ENCODE assay signal across 10 cellular contexts in the genomic region with DNA sequence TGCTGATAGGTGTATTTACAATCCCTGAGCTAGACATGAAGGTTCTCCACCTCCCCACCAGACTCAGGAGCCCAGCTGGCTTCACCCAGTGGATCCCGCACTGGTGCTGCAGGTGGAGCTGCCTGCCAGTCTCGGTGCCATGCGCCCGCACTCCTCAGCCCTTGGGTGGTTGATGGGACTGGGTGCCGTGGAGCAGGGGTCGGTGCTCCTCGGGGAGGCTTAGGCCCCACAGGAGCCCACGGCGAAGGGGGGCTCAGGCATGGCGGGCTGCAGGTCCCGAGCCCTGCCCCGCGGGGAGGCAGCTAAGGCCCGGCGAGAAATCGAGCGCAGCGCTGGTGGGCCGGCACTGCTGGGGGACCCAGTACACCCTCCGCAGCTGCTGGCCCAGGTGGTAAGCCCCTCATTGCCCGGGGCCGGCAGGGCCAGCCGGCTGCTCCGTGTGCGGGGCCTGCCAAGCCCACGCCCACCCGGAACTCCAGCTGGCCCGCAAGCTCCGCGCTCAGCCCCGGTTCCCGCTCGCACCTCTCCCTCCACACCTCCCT. TPM values are rescaled to one million over a fixed set of nuclear protein-coding genes. Genes with fewer than 3 reads are reported as not detected.
DNase-seq lines count a peak whose midpoint lies in the region; ATAC-seq, FAIRE-seq and TF ChIP-seq lines count a peak whose summit lies in the region.
"Not testable (repeated sequence)": the region's sequence is repeated elsewhere in the genome, so short reads cannot be mapped to it uniquely, and the experiment has no call there.
"Had no signal": no experiment of that assay in that cellular context is flagged by ENCODE, and none has a peak within 500 bp of the region (broad histone marks: within the 10 kb centered on the region; RNA-seq: fewer than 3 reads in every experiment).

No MANE protein-coding gene starts in this region.

- H3K4me1 ChIP-seq in DND-41 (ENCODE audit: insufficient read depth, low read length) = not testable (repeated sequence)
- H3K4me1 ChIP-seq in HepG2 (ENCODE audit: insufficient read depth, low read length) (peaks cover 62% of the 10 kb centered on the region), psoas muscle (peaks cover 17% of the 10 kb centered on the region), skeletal muscle tissue (ENCODE audit: control insufficient read depth in 3 of 3, insufficient read depth in 3 of 3, low read length in 3 of 3) (peaks cover 11 to 17% (median 15%) of the 10 kb centered on the region in 3 donors), transverse colon (peaks cover 0 to 40% (median 26%) of the 10 kb centered on the region in 4 donors)

- H3K36me3 Mint-ChIP-seq in activated CD8-positive, alpha-beta memory T cell treated with anti-CD3 and anti-CD28 coated beads, Interleukin-2, amount 10 ng/mL, durations not matched to agents 7 days and 5 days = not testable (repeated sequence)

- H3K4me3 ChIP-seq in DND-41 (ENCODE audit: low read depth in 1 of 2, low read length in 2 of 2); HepG2 (replicated peaks in 1 of 3; ENCODE audit: insufficient read depth in 1 of 3, low read depth in 2 of 3, low read length in 3 of 3); skeletal muscle tissue (ENCODE audit: low read length in 3 of 3); transverse colon: not testable (repeated sequence)
- H3K4me3 ChIP-seq in psoas muscle = peak overlapping the region; percentile 50

- WGBS in HepG2 (ENCODE audit: low lambda C conversion rate) = 93% methylated on average over 3 of the region's 33 CpGs
- 78 to 89% (median 86%) methylated on average over 26 to 33 of the region's 33 CpGs for WGBS in psoas muscle, 3 donors
- 90% methylated on average over 33 of the region's 33 CpGs; no CpG with 5 or more reads in 1 of the 2 donors for WGBS in transverse colon (ENCODE audit: low coverage in 1 of 2), 2 donors

- in situ Hi-C loops in HepG2 (cut with HindIII; ENCODE audit: extremely low pct_ligation_motif_present, low pct_unique_long_range_greater_than_20kb) = loop anchor here (5.0 kb wide), 1 partner anchor 32 kb away; no protein-coding TSS in a partner anchor
- in situ Hi-C loops in transverse colon (cut with MboI; ENCODE audit: low pct_ligation_motif_present in 1 of 4, low pct_unique_long_range_greater_than_20kb in 1 of 4, low sequenced_read_pairs in 3 of 4) = loop anchor here in 1 of 4 donors (10.0 kb wide), 1 partner anchor 45 kb away; a partner anchor contains a TSS

- H2AFZ ChIP-seq in DND-41 (ENCODE audit: low read depth, low read length); HepG2 (ENCODE audit: low read length): not testable (repeated sequence)

- intact Hi-C loops in HepG2 (cut with micrococcal nuclease; ENCODE audit: unreplicated experiment); transverse colon (cut with DNase I; ENCODE audit: low total_unique reads): not testable (repeated sequence)
- intact Hi-C loops in psoas muscle (cut with DNase I) = loop anchor here (5.0 to 10.0 kb wide), 2 partner anchors 37 to 105 kb away; a partner anchor contains a TSS

- not testable (repeated sequence) for H3K27me3 ChIP-seq in DND-41 (ENCODE audit: insufficient read depth, low read length, poor library complexity); HepG2 (ENCODE audit: control insufficient read depth in 1 of 2, insufficient read depth in 2 of 2, low read length in 2 of 2); psoas muscle (ENCODE audit: insufficient read depth in 3 of 3, low read length in 2 of 3); skeletal muscle tissue (ENCODE audit: control insufficient read depth in 3 of 3, insufficient read depth in 3 of 3, low read length in 3 of 3); transverse colon

- H3K79me2 ChIP-seq in DND-41 (ENCODE audit: insufficient read depth, low read length) = not testable (repeated sequence)
- H3K79me2 ChIP-seq in HepG2 (ENCODE audit: insufficient read depth, low read length) = peaks cover 20% of the 10 kb centered on the region

- not testable (repeated sequence) for TF ChIP-seq POLR2A in HepG2 (IDR thresholded peaks at IDR 0.05; ENCODE audit: insufficient read depth in 1 of 2, low read depth in 2 of 2, low read length in 2 of 2); transverse colon (IDR thresholded peaks at IDR 0.05)

- FAIRE-seq in HepG2 (lab: Jason Lieb, UNC) = not testable (repeated sequence)

- TF ChIP-seq CTCF in 22Rv1 (IDR thresholded peaks at IDR 0.05) (peak; percentile 13; the same call in 1 of the 2 replicates), DND-41 (IDR thresholded peaks at IDR 0.05; ENCODE audit: borderline replicate concordance, extremely low read depth, low read length, poor library complexity, severe bottlenecking) (peak; percentile 6)
- TF ChIP-seq CTCF in VCaP (conservative IDR thresholded peaks at IDR 0.05); HepG2 (CRISPR knock-in tag; IDR thresholded peaks at IDR 0.05); psoas muscle (IDR thresholded peaks at IDR 0.05); transverse colon (IDR thresholded peaks at IDR 0.05): not testable (repeated sequence)

- TF ChIP-seq EP300 in HepG2 (IDR thresholded peaks at IDR 0.05; ENCODE audit: low read depth in 2 of 2, low read length in 2 of 2); HepG2 (CRISPR knock-in tag; IDR thresholded peaks at IDR 0.05; ENCODE audit: borderline replicate concordance); transverse colon (IDR thresholded peaks at IDR 0.05; ENCODE audit: low read depth): not testable (repeated sequence)

- POLR2A ChIA-PET in HepG2 (lab: Yijun Ruan, JAX) = interaction anchor here (0.9 to 2.3 kb wide), 2 partner anchors 11 to 26 kb away, joined by 3 to 15 read pairs; a partner anchor contains a TSS

- peaks cover 31% of the 10 kb centered on the region for H3K4me1 Mint-ChIP-seq in activated CD8-positive, alpha-beta memory T cell treated with anti-CD3 and anti-CD28 coated beads, Interleukin-2, amount 10 ng/mL, durations not matched to agents 7 days and 5 days

- not testable (repeated sequence) for BruUV-seq in HepG2 (replicated peaks; lab: Mats Ljungman, UMichigan)

- not testable (repeated sequence) for H3K4me2 ChIP-seq in DND-41 (ENCODE audit: insufficient read depth, low read length); HepG2 (ENCODE audit: low read depth, low read length)

- H3K27ac ChIP-seq in 22Rv1 (peak overlapping the region; percentile 97), VCaP (peak overlapping the region; percentile 83), psoas muscle (peak overlapping the region; percentile 78), transverse colon (peak overlapping the region in 3 of 4 donors; percentile 51 to 74 (median 66))
- H3K27ac ChIP-seq in DND-41 (ENCODE audit: low read length); HepG2 (ENCODE audit: extremely low read length, insufficient read depth, low read length); skeletal muscle tissue (ENCODE audit: low read depth, low read length): not testable (repeated sequence)

- not testable (repeated sequence) for DNase-seq in DND-41; activated CD8-positive, alpha-beta memory T cell treated with anti-CD3 and anti-CD28 coated beads, Interleukin-2, amount 10 ng/mL, durations not matched to agents 7 days and 5 days; HepG2 (ENCODE audit: low spot score); psoas muscle; transverse colon

- H3K27ac Mint-ChIP-seq in activated CD8-positive, alpha-beta memory T cell treated with anti-CD3 and anti-CD28 coated beads, Interleukin-2, amount 10 ng/mL, durations not matched to agents 7 days and 5 days = peak overlapping the region; percentile 36

- CTCF ChIA-PET in activated CD8-positive, alpha-beta memory T cell treated with anti-CD3 and anti-CD28 coated beads, Interleukin-2, amount 10 ng/mL, durations not matched to agents 7 days and 5 days (lab: Charles Lee) = interaction anchor here (0.8 to 7.2 kb wide), 4 partner anchors 21 to 262 kb away, joined by 3 to 58 read pairs (median 6); a partner anchor contains a TSS
- CTCF ChIA-PET in HepG2 (lab: Yijun Ruan, JAX; ENCODE audit: low intra/inter-chr PET ratio, low total read pairs) = not testable (repeated sequence)

- H3K36me3 ChIP-seq in DND-41 (ENCODE audit: insufficient read depth, low read length); transverse colon: not testable (repeated sequence)
- H3K36me3 ChIP-seq in HepG2 (replicated peaks in 1 of 2; ENCODE audit: control insufficient read depth in 1 of 2, insufficient read depth in 2 of 2, low read length in 2 of 2) (peaks cover 11 to 21% of the 10 kb centered on the region in 2 experiments; a peak in 4 of 5 replicates), psoas muscle (ENCODE audit: insufficient read depth in 1 of 2, low read depth in 1 of 2) (peaks cover 0 to 32% of the 10 kb centered on the region in 2 donors), skeletal muscle tissue (ENCODE audit: control insufficient read depth in 3 of 3, insufficient read depth in 3 of 3, low read length in 3 of 3) (peaks cover 20 to 24% (median 23%) of the 10 kb centered on the region in 3 donors)

- H3K27me3 Mint-ChIP-seq in activated CD8-positive, alpha-beta memory T cell treated with anti-CD3 and anti-CD28 coated beads, Interleukin-2, amount 10 ng/mL, durations not matched to agents 7 days and 5 days = not testable (repeated sequence)

- not testable (repeated sequence) for ATAC-seq in DND-41 (ENCODE audit: insufficient read depth, low read depth); activated CD8-positive, alpha-beta memory T cell treated with anti-CD3 and anti-CD28 coated beads, Interleukin-2, amount 10 ng/mL, durations not matched to agents 7 days and 5 days; HepG2; psoas muscle

- H3K9me3 Mint-ChIP-seq in activated CD8-positive, alpha-beta memory T cell treated with anti-CD3 and anti-CD28 coated beads, Interleukin-2, amount 10 ng/mL, durations not matched to agents 7 days and 5 days (ENCODE audit: low read depth) = not testable (repeated sequence)

- H3K4me3 Mint-ChIP-seq in activated CD8-positive, alpha-beta memory T cell treated with anti-CD3 and anti-CD28 coated beads, Interleukin-2, amount 10 ng/mL, durations not matched to agents 7 days and 5 days = not testable (repeated sequence)

- H3K9me3 ChIP-seq in DND-41 (ENCODE audit: insufficient read depth, low read length, severe bottlenecking); HepG2 (ENCODE audit: low read length); psoas muscle; skeletal muscle tissue (ENCODE audit: control insufficient read depth in 3 of 3, low read length in 3 of 3); transverse colon: not testable (repeated sequence)

- TF ChIP-seq RAD21 in HepG2 (CRISPR knock-in tag; IDR thresholded peaks at IDR 0.05) = not testable (repeated sequence)

- H4K20me1 ChIP-seq in DND-41 (ENCODE audit: insufficient read depth, low read length); HepG2 (ENCODE audit: insufficient read depth, low read length): not testable (repeated sequence)

- not testable (repeated sequence) for H3K9ac ChIP-seq in DND-41 (ENCODE audit: low read depth, low read length); HepG2 (ENCODE audit: insufficient read depth, low read depth, low read length)
- peak overlapping the region in 2 of 3 donors; percentile 58 to 64 for H3K9ac ChIP-seq in skeletal muscle tissue (ENCODE audit: low read depth in 1 of 3, low read length in 3 of 3)

RNA-seq across cellular contexts. Expression of a gene that starts 3.0 kb away (rescaled TPM):
- 10 to 100 TPM in 1 of 2 experiments, 1 to 10 TPM in 1; 2.5 to 14.6 TPM for total RNA-seq in activated CD8-positive, alpha-beta memory T cell treated with anti-CD3 and anti-CD28 coated beads, Interleukin-2, amount 10 ng/mL, durations not matched to agents 7 days and 5 days
- 23.9 and 24.6 TPM in 2 replicates for total RNA-seq in HepG2 (2016; rRNA removed; fragmentation: Illumina TruSeq; extraction: Trizol)
- total RNA-seq in HepG2 (2016; cell fraction: cytosol; rRNA removed; fragmentation: Illumina TruSeq; extraction: Trizol; ENCODE audit: low read depth) = 3.8 and 3.9 TPM in 2 replicates
- total RNA-seq in HepG2 (2016; cell fraction: insoluble cytoplasmic fraction; rRNA removed; fragmentation: Illumina TruSeq; extraction: Trizol) = 22.3 and 22.8 TPM in 2 replicates
- 7.8 and 8.4 TPM in 2 replicates for total RNA-seq in HepG2 (2016; cell fraction: membrane; rRNA removed; fragmentation: Illumina TruSeq; extraction: Trizol)
- total RNA-seq in HepG2 (2016; cell fraction: nucleus; rRNA removed; fragmentation: Illumina TruSeq; extraction: Trizol) = 20.4 and 20.9 TPM in 2 replicates
- polyA plus RNA-seq in HepG2 (2011; rRNA removed) = 25.9 and 28.9 TPM in 2 replicates
- polyA plus RNA-seq in HepG2 (2011; cell fraction: cytosol; rRNA removed) = 20.0 and 24.2 TPM in 2 replicates
- polyA plus RNA-seq in HepG2 (2011; cell fraction: nucleus; rRNA removed) = 30.0 and 31.3 TPM in 2 replicates
- 9.8 and 12.4 TPM in 2 replicates for polyA plus RNA-seq in HepG2 (2012)
- 2.0 and 2.2 TPM in 2 replicates for polyA plus RNA-seq in HepG2 (2016; cell fraction: cytosol; fragmentation: Illumina TruSeq; extraction: Trizol; ENCODE audit: low read depth)
- polyA plus RNA-seq in HepG2 (2016; cell fraction: insoluble cytoplasmic fraction; fragmentation: Illumina TruSeq; extraction: Trizol; ENCODE audit: low read depth) = 22.7 and 23.4 TPM in 2 replicates
- 3.8 and 4.7 TPM in 2 replicates for polyA plus RNA-seq in HepG2 (2016; cell fraction: membrane; fragmentation: Illumina TruSeq; extraction: Trizol; ENCODE audit: low read depth)
- 31.4 and 33.9 TPM in 2 replicates for polyA plus RNA-seq in HepG2 (2016; cell fraction: nucleus; fragmentation: Illumina TruSeq; extraction: Trizol; ENCODE audit: insufficient read depth, low read depth)
- 44.5 and 46.8 TPM in 2 replicates for polyA minus RNA-seq in HepG2 (2011; rRNA and poly(A)+ RNA removed; ENCODE audit: low replicate concordance)
- 12.1 and 15.9 TPM in 2 replicates for polyA minus RNA-seq in HepG2 (2011; cell fraction: cytosol; rRNA and poly(A)+ RNA removed)
- polyA minus RNA-seq in HepG2 (2011; cell fraction: nucleus; rRNA and poly(A)+ RNA removed) = 25.6 and 32.1 TPM in 2 replicates
- 10 to 100 TPM; 12.1 to 24.6 (median 15.6) TPM for total RNA-seq in psoas muscle
- polyA plus RNA-seq in psoas muscle = 10 to 100 TPM; 13.8 to 25.5 (median 15.5) TPM
- 7.8 TPM for total RNA-seq in skeletal muscle tissue
- total RNA-seq in transverse colon = 10 to 100 TPM; 30.1 to 45.3 (median 33.9) TPM
- polyA plus RNA-seq: CD4-positive, alpha-beta memory T cell had no signal

RNA-seq across cellular contexts. Expression of a gene that starts 20.8 kb away (rescaled TPM):
- 10 to 100 TPM; 15.8 to 44.9 TPM for total RNA-seq in activated CD8-positive, alpha-beta memory T cell treated with anti-CD3 and anti-CD28 coated beads, Interleukin-2, amount 10 ng/mL, durations not matched to agents 7 days and 5 days
- 0.58 and 0.76 TPM in 2 replicates for total RNA-seq in HepG2 (2016; rRNA removed; fragmentation: Illumina TruSeq; extraction: Trizol)
- 0.18 and 0.30 TPM in 2 replicates for total RNA-seq in HepG2 (2016; cell fraction: cytosol; rRNA removed; fragmentation: Illumina TruSeq; extraction: Trizol; ENCODE audit: low read depth)
- total RNA-seq in HepG2 (2016; cell fraction: insoluble cytoplasmic fraction; rRNA removed; fragmentation: Illumina TruSeq; extraction: Trizol) = 0.74 and 1.4 TPM in 2 replicates
- total RNA-seq in HepG2 (2016; cell fraction: membrane; rRNA removed; fragmentation: Illumina TruSeq; extraction: Trizol) = 1.1 and 1.6 TPM in 2 replicates
- total RNA-seq in HepG2 (2016; cell fraction: nucleus; rRNA removed; fragmentation: Illumina TruSeq; extraction: Trizol) = 1.3 and 1.9 TPM in 2 replicates
- 2.2 TPM in 2 replicates for polyA plus RNA-seq in HepG2 (2011; rRNA removed)
- polyA plus RNA-seq in HepG2 (2011; cell fraction: cytosol; rRNA removed) = 0.97 and 1.1 TPM in 2 replicates
- 9.8 and 10.5 TPM in 2 replicates for polyA plus RNA-seq in HepG2 (2011; cell fraction: nucleus; rRNA removed)
- 2.3 and 2.6 TPM in 2 replicates for polyA plus RNA-seq in HepG2 (2012)
- 0.14 and 0.19 TPM in 2 replicates for polyA plus RNA-seq in HepG2 (2016; cell fraction: cytosol; fragmentation: Illumina TruSeq; extraction: Trizol; ENCODE audit: low read depth)
- 1.8 and 2.6 TPM in 2 replicates for polyA plus RNA-seq in HepG2 (2016; cell fraction: insoluble cytoplasmic fraction; fragmentation: Illumina TruSeq; extraction: Trizol; ENCODE audit: low read depth)
- polyA plus RNA-seq in HepG2 (2016; cell fraction: membrane; fragmentation: Illumina TruSeq; extraction: Trizol; ENCODE audit: low read depth) = 1.4 TPM in 2 replicates
- 5.8 and 8.1 TPM in 2 replicates for polyA plus RNA-seq in HepG2 (2016; cell fraction: nucleus; fragmentation: Illumina TruSeq; extraction: Trizol; ENCODE audit: insufficient read depth, low read depth)
- polyA minus RNA-seq in HepG2 (2011; rRNA and poly(A)+ RNA removed; ENCODE audit: low replicate concordance) = 2.8 and 5.2 TPM in 2 replicates
- 1.1 and 1.3 TPM in 2 replicates for polyA minus RNA-seq in HepG2 (2011; cell fraction: cytosol; rRNA and poly(A)+ RNA removed)
- 3.4 and 5.0 TPM in 2 replicates for polyA minus RNA-seq in HepG2 (2011; cell fraction: nucleus; rRNA and poly(A)+ RNA removed)
- 1 to 10 TPM; 5.9 to 8.2 (median 8.1) TPM for total RNA-seq in psoas muscle
- polyA plus RNA-seq in psoas muscle = 1 to 10 TPM; 1.6 to 5.2 (median 2.3) TPM
- 1.6 TPM for total RNA-seq in skeletal muscle tissue
- 1 to 10 TPM; 1.9 to 6.2 (median 3.9) TPM for total RNA-seq in transverse colon

RNA-seq across cellular contexts. Expression of a gene that starts 26.2 kb away (rescaled TPM):
- total RNA-seq in activated CD8-positive, alpha-beta memory T cell treated with anti-CD3 and anti-CD28 coated beads, Interleukin-2, amount 10 ng/mL, durations not matched to agents 7 days and 5 days = 10 to 100 TPM; 46.4 to 55.6 TPM
- total RNA-seq in HepG2 (2016; rRNA removed; fragmentation: Illumina TruSeq; extraction: Trizol) (26.0 and 33.1 TPM in 2 replicates), psoas muscle (100 to 1,000 TPM in 2 of 4 donors, 10 to 100 TPM in 2; 92.8 to 107 (median 103) TPM), skeletal muscle tissue (34.4 TPM), transverse colon (10 to 100 TPM; 66.3 to 97.5 (median 88.4) TPM)
- 8.6 and 11.8 TPM in 2 replicates for total RNA-seq in HepG2 (2016; cell fraction: cytosol; rRNA removed; fragmentation: Illumina TruSeq; extraction: Trizol; ENCODE audit: low read depth)
- 24.6 and 33.6 TPM in 2 replicates for total RNA-seq in HepG2 (2016; cell fraction: insoluble cytoplasmic fraction; rRNA removed; fragmentation: Illumina TruSeq; extraction: Trizol)
- total RNA-seq in HepG2 (2016; cell fraction: membrane; rRNA removed; fragmentation: Illumina TruSeq; extraction: Trizol) = 22.2 and 23.2 TPM in 2 replicates
- total RNA-seq in HepG2 (2016; cell fraction: nucleus; rRNA removed; fragmentation: Illumina TruSeq; extraction: Trizol) = 22.8 and 23.5 TPM in 2 replicates
- polyA plus RNA-seq in HepG2 (2011; rRNA removed) (68.3 and 70.4 TPM in 2 replicates), psoas muscle (10 to 100 TPM; 36.8 to 83.6 (median 52.1) TPM)
- polyA plus RNA-seq in HepG2 (2011; cell fraction: cytosol; rRNA removed) = 43.7 and 67.1 TPM in 2 replicates
- 32.6 and 46.3 TPM in 2 replicates for polyA plus RNA-seq in HepG2 (2011; cell fraction: nucleus; rRNA removed)
- polyA plus RNA-seq in HepG2 (2012) = 39.1 and 42.4 TPM in 2 replicates
- polyA plus RNA-seq in HepG2 (2016; cell fraction: cytosol; fragmentation: Illumina TruSeq; extraction: Trizol; ENCODE audit: low read depth) = 5.6 and 5.9 TPM in 2 replicates
- polyA plus RNA-seq in HepG2 (2016; cell fraction: insoluble cytoplasmic fraction; fragmentation: Illumina TruSeq; extraction: Trizol; ENCODE audit: low read depth) = 45.3 and 46.9 TPM in 2 replicates
- 22.1 and 22.3 TPM in 2 replicates for polyA plus RNA-seq in HepG2 (2016; cell fraction: membrane; fragmentation: Illumina TruSeq; extraction: Trizol; ENCODE audit: low read depth)
- 45.7 and 46.4 TPM in 2 replicates for polyA plus RNA-seq in HepG2 (2016; cell fraction: nucleus; fragmentation: Illumina TruSeq; extraction: Trizol; ENCODE audit: insufficient read depth, low read depth)
- 52.5 and 108 TPM in 2 replicates for polyA minus RNA-seq in HepG2 (2011; rRNA and poly(A)+ RNA removed; ENCODE audit: low replicate concordance)
- polyA minus RNA-seq in HepG2 (2011; cell fraction: cytosol; rRNA and poly(A)+ RNA removed) = 28.2 and 48.5 TPM in 2 replicates
- 32.7 and 43.8 TPM in 2 replicates for polyA minus RNA-seq in HepG2 (2011; cell fraction: nucleus; rRNA and poly(A)+ RNA removed)

RNA-seq across cellular contexts. Expression of a gene that starts 33.4 kb away (rescaled TPM):
- total RNA-seq in activated CD8-positive, alpha-beta memory T cell treated with anti-CD3 and anti-CD28 coated beads, Interleukin-2, amount 10 ng/mL, durations not matched to agents 7 days and 5 days = 100 to 1,000 TPM; 146 to 158 TPM
- total RNA-seq in HepG2 (2016; rRNA removed; fragmentation: Illumina TruSeq; extraction: Trizol) (47.5 and 52.0 TPM in 2 replicates), psoas muscle (10 to 100 TPM in 1 of 4 donors, 1 to 10 TPM in 3; 6.3 to 12.0 (median 7.9) TPM), skeletal muscle tissue (9.4 TPM), transverse colon (10 to 100 TPM in 3 of 4 donors, 1 to 10 TPM in 1; 6.7 to 22.3 (median 11.1) TPM)
- 8.1 TPM in 2 replicates for total RNA-seq in HepG2 (2016; cell fraction: cytosol; rRNA removed; fragmentation: Illumina TruSeq; extraction: Trizol; ENCODE audit: low read depth)
- total RNA-seq in HepG2 (2016; cell fraction: insoluble cytoplasmic fraction; rRNA removed; fragmentation: Illumina TruSeq; extraction: Trizol) = 46.4 and 50.0 TPM in 2 replicates
- 17.5 and 18.3 TPM in 2 replicates for total RNA-seq in HepG2 (2016; cell fraction: membrane; rRNA removed; fragmentation: Illumina TruSeq; extraction: Trizol)
- 26.0 and 34.2 TPM in 2 replicates for total RNA-seq in HepG2 (2016; cell fraction: nucleus; rRNA removed; fragmentation: Illumina TruSeq; extraction: Trizol)
- polyA plus RNA-seq in HepG2 (2011; rRNA removed) (42.0 and 52.6 TPM in 2 replicates), psoas muscle (10 to 100 TPM in 2 of 3 donors, 1 to 10 TPM in 1; 5.1 to 13.9 (median 10.2) TPM)
- 16.9 and 23.3 TPM in 2 replicates for polyA plus RNA-seq in HepG2 (2011; cell fraction: cytosol; rRNA removed)
- 32.7 and 37.9 TPM in 2 replicates for polyA plus RNA-seq in HepG2 (2011; cell fraction: nucleus; rRNA removed)
- 19.5 and 20.6 TPM in 2 replicates for polyA plus RNA-seq in HepG2 (2012)
- 3.1 and 3.6 TPM in 2 replicates for polyA plus RNA-seq in HepG2 (2016; cell fraction: cytosol; fragmentation: Illumina TruSeq; extraction: Trizol; ENCODE audit: low read depth)
- polyA plus RNA-seq in HepG2 (2016; cell fraction: insoluble cytoplasmic fraction; fragmentation: Illumina TruSeq; extraction: Trizol; ENCODE audit: low read depth) = 60.6 and 64.8 TPM in 2 replicates
- 8.3 and 9.6 TPM in 2 replicates for polyA plus RNA-seq in HepG2 (2016; cell fraction: membrane; fragmentation: Illumina TruSeq; extraction: Trizol; ENCODE audit: low read depth)
- polyA plus RNA-seq in HepG2 (2016; cell fraction: nucleus; fragmentation: Illumina TruSeq; extraction: Trizol; ENCODE audit: insufficient read depth, low read depth) = 51.4 and 59.6 TPM in 2 replicates
- polyA minus RNA-seq in HepG2 (2011; rRNA and poly(A)+ RNA removed; ENCODE audit: low replicate concordance) = 50.1 and 366 TPM in 2 replicates
- 18.1 and 20.2 TPM in 2 replicates for polyA minus RNA-seq in HepG2 (2011; cell fraction: cytosol; rRNA and poly(A)+ RNA removed)
- polyA minus RNA-seq in HepG2 (2011; cell fraction: nucleus; rRNA and poly(A)+ RNA removed) = 11.6 and 12.1 TPM in 2 replicates

RNA-seq across cellular contexts. Expression of a gene that starts 34.2 kb away (rescaled TPM):
- under 1 TPM; 0.23 to 0.37 TPM for total RNA-seq in activated CD8-positive, alpha-beta memory T cell treated with anti-CD3 and anti-CD28 coated beads, Interleukin-2, amount 10 ng/mL, durations not matched to agents 7 days and 5 days
- 0.35 and 0.49 TPM in 2 replicates for total RNA-seq in HepG2 (2016; rRNA removed; fragmentation: Illumina TruSeq; extraction: Trizol)
- 0.18 and 0.20 TPM in 2 replicates for total RNA-seq in HepG2 (2016; cell fraction: cytosol; rRNA removed; fragmentation: Illumina TruSeq; extraction: Trizol; ENCODE audit: low read depth)
- total RNA-seq in HepG2 (2016; cell fraction: insoluble cytoplasmic fraction; rRNA removed; fragmentation: Illumina TruSeq; extraction: Trizol) = 0.59 and 0.76 TPM in 2 replicates
- 0.22 and 0.55 TPM in 2 replicates for total RNA-seq in HepG2 (2016; cell fraction: membrane; rRNA removed; fragmentation: Illumina TruSeq; extraction: Trizol)
- 0.71 and 0.91 TPM in 2 replicates for total RNA-seq in HepG2 (2016; cell fraction: nucleus; rRNA removed; fragmentation: Illumina TruSeq; extraction: Trizol)
- polyA plus RNA-seq in HepG2 (2011; rRNA removed) = 3.3 and 3.4 TPM in 2 replicates
- 1.9 and 3.0 TPM in 2 replicates for polyA plus RNA-seq in HepG2 (2011; cell fraction: cytosol; rRNA removed)
- polyA plus RNA-seq in HepG2 (2011; cell fraction: nucleus; rRNA removed) = 4.7 and 4.8 TPM in 2 replicates
- polyA plus RNA-seq in HepG2 (2012) = 1.3 and 1.5 TPM in 2 replicates
- polyA plus RNA-seq in HepG2 (2016; cell fraction: cytosol; fragmentation: Illumina TruSeq; extraction: Trizol; ENCODE audit: low read depth) = 0.27 TPM in 1 of 2 replicates, not detected in the other
- 0.81 TPM in 1 of 2 replicates, not detected in the other for polyA plus RNA-seq in HepG2 (2016; cell fraction: insoluble cytoplasmic fraction; fragmentation: Illumina TruSeq; extraction: Trizol; ENCODE audit: low read depth)
- polyA plus RNA-seq in HepG2 (2016; cell fraction: membrane; fragmentation: Illumina TruSeq; extraction: Trizol; ENCODE audit: low read depth) = 0.14 and 0.40 TPM in 2 replicates
- 1.4 TPM in 2 replicates for polyA plus RNA-seq in HepG2 (2016; cell fraction: nucleus; fragmentation: Illumina TruSeq; extraction: Trizol; ENCODE audit: insufficient read depth, low read depth)
- polyA minus RNA-seq in HepG2 (2011; rRNA and poly(A)+ RNA removed; ENCODE audit: low replicate concordance) = 1.8 and 3.6 TPM in 2 replicates
- 0.62 TPM in 1 of 2 replicates, not detected in the other for polyA minus RNA-seq in HepG2 (2011; cell fraction: cytosol; rRNA and poly(A)+ RNA removed)
- 1.2 and 2.9 TPM in 2 replicates for polyA minus RNA-seq in HepG2 (2011; cell fraction: nucleus; rRNA and poly(A)+ RNA removed)
- under 1 TPM in 1 of 4 donors, not detected in 3; 0.37 TPM for total RNA-seq in psoas muscle
- under 1 TPM; 0.14 to 0.23 (median 0.20) TPM for polyA plus RNA-seq in psoas muscle
- 0.52 TPM for total RNA-seq in skeletal muscle tissue
- total RNA-seq in transverse colon = 1 to 10 TPM in 3 of 4 donors, not detected in 1; 2.4 to 7.0 (median 4.9) TPM
- total RNA-seq: CD4-positive, alpha-beta memory T cell had no signal
- polyA plus RNA-seq: CD4-positive, alpha-beta memory T cell; CD8-positive, alpha-beta memory T cell had no signal
